Comparison of ENCODE assay signal across 9 cellular contexts in genomic region chr4:121712001-121712655, GRCh38. TPM values are rescaled to one million over a fixed set of nuclear protein-coding genes. Genes with fewer than 3 reads are reported as not detected.
DNase-seq lines count a peak whose midpoint lies in the region; ATAC-seq, FAIRE-seq and TF ChIP-seq lines count a peak whose summit lies in the region.
"Had no signal": no experiment of that assay in that cellular context is flagged by ENCODE, and none has a peak within 500 bp of the region (broad histone marks: within the 10 kb centered on the region; RNA-seq: fewer than 3 reads in every experiment).

No MANE protein-coding gene starts in this region.

- H3K4me3 Mint-ChIP-seq in activated T-cell treated with anti-CD3 and anti-CD28 coated beads, Interleukin-2, amount 50 U/mL, for 24 hours: no peak overlapping the region

- H3K9me3 Mint-ChIP-seq in activated T-cell treated with anti-CD3 and anti-CD28 coated beads, Interleukin-2, amount 50 U/mL, for 24 hours: no peaks in the 10 kb centered on the region

- H3K27ac ChIP-seq in Panc1 (ENCODE audit: low read length) (peak overlapping the region; percentile 78), small intestine (ENCODE audit: low read depth in 1 of 2, low read length in 1 of 2) (peak overlapping the region in 1 of 2 donors; percentile 37)

- FAIRE-seq in GM19239 (lab: Jason Lieb, UNC) (peak; percentile 18), small intestine (lab: Jason Lieb, UNC) (peak; percentile 15)

- no peak for TF ChIP-seq CTCF in Panc1 (IDR thresholded peaks at IDR 0.05)

- no peak overlapping the region for H3K27ac Mint-ChIP-seq in activated T-cell treated with anti-CD3 and anti-CD28 coated beads, Interleukin-2, amount 50 U/mL, for 24 hours

- BruUV-seq in Panc1 (replicated peaks; lab: Mats Ljungman, UMichigan): no TSS peak

- WGBS in small intestine, 3 donors: 53 to 55% (median 54%) methylated on average over 7 of the region's 7 CpGs

- no peaks in the 10 kb centered on the region; the same call in 1 of the 2 replicates for H3K4me1 ChIP-seq in Panc1 (ENCODE audit: control insufficient read depth, insufficient read depth, low read length)
- H3K4me1 ChIP-seq in small intestine (ENCODE audit: control insufficient read depth in 2 of 2, insufficient read depth in 1 of 2, low read depth in 1 of 2, low read length in 1 of 2): no peaks in the 10 kb centered on the region

- ATAC-seq in Panc1: peak; percentile 53
- ATAC-seq in Right ventricle myocardium superior (ENCODE audit: poor library complexity): peak; percentile 73
- ATAC-seq in HG02970 (IDR thresholded peaks at IDR 0.05; ENCODE audit: low FRiP score, unreplicated experiment): no peak

- no peaks in the 10 kb centered on the region for H3K27me3 ChIP-seq in Panc1 (ENCODE audit: control insufficient read depth, insufficient read depth, low read length)
- no peaks in the 10 kb centered on the region for H3K27me3 ChIP-seq in small intestine (ENCODE audit: control insufficient read depth in 2 of 2, insufficient read depth in 2 of 2, low read length in 2 of 2)

- POLR2A ChIA-PET in Panc1 (lab: Charles Lee): no interaction called here

- intact Hi-C loops in Panc1 (cut with micrococcal nuclease; ENCODE audit: unreplicated experiment) (no loop called here), Right ventricle myocardium superior (cut with DNase I) (no loop called here)

- H3K36me3 ChIP-seq in Panc1 (ENCODE audit: control insufficient read depth, insufficient read depth, low read length) (no peaks in the 10 kb centered on the region), small intestine (ENCODE audit: control insufficient read depth in 2 of 2, insufficient read depth in 2 of 2, low read length in 2 of 2) (no peaks in the 10 kb centered on the region)

- H3K36me3 Mint-ChIP-seq in activated T-cell treated with anti-CD3 and anti-CD28 coated beads, Interleukin-2, amount 50 U/mL, for 24 hours (ENCODE audit: low read depth): no peaks in the 10 kb centered on the region

- H3K4me3 ChIP-seq in Panc1 (ENCODE audit: low read depth in 2 of 2, low read length in 2 of 2): peak overlapping the region; percentile 28 to 56
- H3K4me3 ChIP-seq in small intestine (ENCODE audit: low read depth in 1 of 2, low read length in 2 of 2): no peak overlapping the region

- in situ Hi-C loops in Panc1 (cut with HindIII; ENCODE audit: low pct_unique_long_range_greater_than_20kb, low sequenced_read_pairs): no loop called here

- DNase-seq in GM19239 (ENCODE audit: insufficient read length, low spot score) (no peak), Panc1 (ENCODE audit: low read depth, low spot score) (no peak), Right ventricle myocardium superior (no peak), small intestine (no peak), medulla oblongata (ENCODE audit: extremely low spot score) (no peak), GM19240 (ENCODE audit: insufficient read length, low spot score) (no peak)
- no peak for DNase-seq in activated T-cell treated with anti-CD3 and anti-CD28 coated beads, Interleukin-2, amount 50 U/mL, for 24 hours

- peaks cover 39% of the 10 kb centered on the region for H3K4me1 Mint-ChIP-seq in activated T-cell treated with anti-CD3 and anti-CD28 coated beads, Interleukin-2, amount 50 U/mL, for 24 hours (ENCODE audit: low read depth)

- CTCF ChIA-PET in Panc1 (lab: Charles Lee): no interaction called here

- no peaks in the 10 kb centered on the region for H3K9me3 ChIP-seq in Panc1 (ENCODE audit: control insufficient read depth, insufficient read depth, low read depth, low read length)
- no peaks in the 10 kb centered on the region for H3K9me3 ChIP-seq in small intestine (ENCODE audit: control insufficient read depth, low read depth)

- peaks cover 69% of the 10 kb centered on the region for H3K27me3 Mint-ChIP-seq in activated T-cell treated with anti-CD3 and anti-CD28 coated beads, Interleukin-2, amount 50 U/mL, for 24 hours

RNA-seq across cellular contexts. Expression of gene ANXA5, which starts 15.3 kb away (rescaled TPM):
- total RNA-seq in Panc1 (2021; ENCODE audit: unreplicated experiment) (222 TPM), Right ventricle myocardium superior (105 TPM)
- 323 TPM for polyA plus RNA-seq in Panc1 (2012; ENCODE audit: insufficient read length)
- polyA plus RNA-seq in small intestine: 100 to 1,000 TPM in 2 of 3 donors, 10 to 100 TPM in 1; 85.7 to 161 (median 143) TPM

RNA-seq across cellular contexts. Expression of gene SMIM43, which starts 52.8 kb away (rescaled TPM):
- not detected for total RNA-seq in Panc1 (2021; ENCODE audit: unreplicated experiment)
- polyA plus RNA-seq in Panc1 (2012; ENCODE audit: insufficient read length): not detected
- not detected for total RNA-seq in Right ventricle myocardium superior
- under 1 TPM in 1 of 3 donors, not detected in 2; 0.19 TPM for polyA plus RNA-seq in small intestine
- total RNA-seq: G401 had no signal

Comparison
In these comparisons a context has a peak if more than half of its experiments do, and no peak if none do; other contexts are left out.
1. H3K4me3 ChIP-seq: peak in Panc1 (2 of 2); none in small intestine (0 of 2).